In the genomic region with DNA sequence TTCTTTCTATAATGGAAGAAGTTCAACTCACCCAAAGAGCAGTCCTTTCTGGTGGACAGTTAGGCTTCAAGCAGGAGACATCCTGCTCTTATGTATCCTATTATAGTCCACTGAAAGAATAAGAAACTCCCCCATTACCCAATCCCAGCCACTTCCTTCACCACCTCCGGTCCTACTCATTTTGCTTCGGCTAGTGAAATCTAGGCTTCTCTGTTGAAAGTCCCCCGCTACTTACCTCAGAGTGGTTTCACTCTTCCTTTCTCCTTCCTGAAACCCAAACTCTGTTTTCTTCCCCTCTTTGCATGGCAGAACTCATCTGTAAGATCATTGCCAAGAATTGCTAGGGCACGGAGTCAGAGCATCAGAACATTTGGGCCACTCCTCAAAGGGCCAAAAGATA, we compare ENCODE assay signal across 9 cellular contexts. TPM values are rescaled to one million over a fixed set of nuclear protein-coding genes. Genes with fewer than 3 reads are reported as not detected.
DNase-seq lines count a peak whose midpoint lies in the region; ATAC-seq and TF ChIP-seq lines count a peak whose summit lies in the region.
"Had no signal": no experiment of that assay in that cellular context is flagged by ENCODE, and none has a peak within 500 bp of the region (broad histone marks: within the 10 kb centered on the region; RNA-seq: fewer than 3 reads in every experiment).

A gene (minus strand): TSS at position 74 of the 400 bp plus-strand sequence. CDS start 635 bp downstream, outside the sequence.

- H3K27me3 ChIP-seq in left ventricle myocardium inferior (ENCODE audit: low read depth), result no peaks in the 10 kb centered on the region

- peak within 1 kb of the TSS in 6 of 10 donors; percentile 4 to 54 (median 44) for H3K4me3 Mint-ChIP-seq in naive thymus-derived CD8-positive, alpha-beta T cell

- H3K9me3 Mint-ChIP-seq in naive thymus-derived CD8-positive, alpha-beta T cell, result no peaks in the 10 kb centered on the region

- peak; percentile 85 for DNase-seq in SIG-M5 (lab: John Stamatoyannopoulos, UW)
- peak in 2 of 10 donors; percentile 11 to 25 for DNase-seq in naive thymus-derived CD8-positive, alpha-beta T cell
- DNase-seq in SHP77 (lab: John Stamatoyannopoulos, UW), result no peak
- DNase-seq in NCI-H2227 treated with DMSO at 0.1 percent for 48 hours (lab: John Stamatoyannopoulos, UW), result no peak
- DNase-seq in DMS114 treated with DMSO at 0.1 percent for 48 hours (lab: John Stamatoyannopoulos, UW; ENCODE audit: unreplicated experiment), result no peak
- DNase-seq in left ventricle myocardium inferior, result no peak
- DNase-seq: NCI-H1092 treated with DMSO at 0.1 percent for 48 hours had no signal

- POLR2A ChIA-PET in naive thymus-derived CD8-positive, alpha-beta T cell (lab: Charles Lee), result no interaction called here

- peak within 1 kb of the TSS; percentile 3 to 86 (median 58) for H3K27ac Mint-ChIP-seq in naive thymus-derived CD8-positive, alpha-beta T cell

- no peak within 1 kb of the TSS for H3K4me3 ChIP-seq in left ventricle myocardium inferior

- no peak within 1 kb of the TSS for H3K27ac ChIP-seq in left ventricle myocardium inferior (replicated peaks)

- H3K36me3 ChIP-seq in left ventricle myocardium inferior, result no peaks in the 10 kb centered on the region

- peaks cover 25 to 39% (median 36%) of the 10 kb centered on the region in 4 donors for H3K4me1 Mint-ChIP-seq in naive thymus-derived CD8-positive, alpha-beta T cell

- H3K36me3 Mint-ChIP-seq in naive thymus-derived CD8-positive, alpha-beta T cell, result no peaks in the 10 kb centered on the region

- TF ChIP-seq CTCF in left ventricle myocardium inferior (IDR thresholded peaks at IDR 0.05; ENCODE audit: borderline replicate concordance), result no peak

- ATAC-seq in GM18861 (IDR thresholded peaks at IDR 0.05; ENCODE audit: unreplicated experiment) (peak; percentile 38), HG02759 (IDR thresholded peaks at IDR 0.05; ENCODE audit: unreplicated experiment) (peak; percentile 39)
- peak in 1 of 2 donors; percentile 37 for ATAC-seq in naive thymus-derived CD8-positive, alpha-beta T cell

- no peaks in the 10 kb centered on the region for H3K27me3 Mint-ChIP-seq in naive thymus-derived CD8-positive, alpha-beta T cell

- peaks cover 30% of the 10 kb centered on the region for H3K4me1 ChIP-seq in left ventricle myocardium inferior

- no peaks in the 10 kb centered on the region for H3K9me3 ChIP-seq in left ventricle myocardium inferior (replicated peaks)

- intact Hi-C loops in left ventricle myocardium inferior (cut with micrococcal nuclease), result loop anchor here (10.0 kb wide), 1 partner anchor 110 kb away; no protein-coding TSS in a partner anchor

RNA-seq across cellular contexts. Expression of the gene that starts here (rescaled TPM):
- total RNA-seq in naive thymus-derived CD8-positive, alpha-beta T cell, result not detected
- polyA plus RNA-seq in naive thymus-derived CD8-positive, alpha-beta T cell, result not detected
- not detected for total RNA-seq in left ventricle myocardium inferior
